15 cellular contexts compared by ENCODE assay signal in the genomic region with DNA sequence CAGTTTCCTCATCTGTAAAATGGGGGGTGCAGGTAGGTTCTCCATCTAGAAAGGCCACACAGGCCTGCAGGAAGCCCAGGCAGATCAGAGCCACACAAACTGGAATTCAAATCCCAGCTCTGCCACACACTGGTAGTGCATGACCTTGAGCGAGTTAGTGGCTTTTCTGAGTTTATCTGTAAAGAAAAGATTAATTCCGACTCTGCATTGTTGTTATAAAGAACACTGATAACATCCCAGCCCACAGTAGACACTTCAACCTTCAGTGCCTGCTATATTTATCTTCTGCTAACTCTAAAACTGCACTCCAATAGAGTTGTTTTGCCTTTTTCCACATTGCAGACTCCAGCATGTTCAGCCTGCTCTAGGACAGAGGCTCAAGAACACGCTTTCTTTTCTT.
"Had no signal": no experiment of that assay in that cellular context is flagged by ENCODE, and none has a peak within 500 bp of the region (broad histone marks: within the 10 kb centered on the region; RNA-seq: fewer than 3 reads in every experiment).

No MANE protein-coding gene starts in this region.

- H3K4me1 ChIP-seq: colonic mucosa had no signal

- H3K36me3 ChIP-seq: colonic mucosa, esophagus muscularis mucosa had no signal

- ATAC-seq: activated CD8-positive, alpha-beta memory T cell treated with anti-CD3 and anti-CD28 coated beads, Interleukin-2, amount 10 ng/mL, durations not matched to agents 7 days and 5 days had no signal

- H3K4me1 Mint-ChIP-seq: activated CD8-positive, alpha-beta memory T cell treated with anti-CD3 and anti-CD28 coated beads, Interleukin-2, amount 10 ng/mL, durations not matched to agents 7 days and 5 days; activated naive CD4-positive, alpha-beta T cell treated with anti-CD3 and anti-CD28 coated beads, Interleukin-2, amount 10 ng/mL, durations not matched to agents 7 days and 5 days; immature natural killer cell had no signal

- H3K27ac ChIP-seq: colonic mucosa, esophagus muscularis mucosa had no signal

- H3K27me3 Mint-ChIP-seq: activated CD4-positive, alpha-beta memory T cell treated with anti-CD3 and anti-CD28 coated beads for 36 hours had no signal

- H3K27ac Mint-ChIP-seq: activated CD4-positive, alpha-beta memory T cell treated with anti-CD3 and anti-CD28 coated beads for 36 hours; activated CD4-positive, alpha-beta T cell treated with anti-CD3 and anti-CD28 coated beads for 36 hours; activated CD8-positive, alpha-beta memory T cell treated with anti-CD3 and anti-CD28 coated beads, Interleukin-2, amount 10 ng/mL, durations not matched to agents 7 days and 5 days; activated naive CD4-positive, alpha-beta T cell treated with anti-CD3 and anti-CD28 coated beads, Interleukin-2, amount 10 ng/mL, durations not matched to agents 7 days and 5 days; activated T-cell treated with anti-CD3 and anti-CD28 coated beads, Interleukin-2, amount 50 U/mL, for 24 hours; immature natural killer cell had no signal

- H3K27me3 ChIP-seq: colonic mucosa, esophagus muscularis mucosa had no signal

- H3K4me3 ChIP-seq: colonic mucosa, esophagus muscularis mucosa, lung had no signal

- H3K36me3 Mint-ChIP-seq: activated CD4-positive, alpha-beta memory T cell treated with anti-CD3 and anti-CD28 coated beads for 36 hours; activated CD8-positive, alpha-beta memory T cell treated with anti-CD3 and anti-CD28 coated beads, Interleukin-2, amount 10 ng/mL, durations not matched to agents 7 days and 5 days; activated naive CD4-positive, alpha-beta T cell treated with anti-CD3 and anti-CD28 coated beads, Interleukin-2, amount 10 ng/mL, durations not matched to agents 7 days and 5 days; immature natural killer cell had no signal

- H3K4me3 Mint-ChIP-seq: activated CD4-positive, alpha-beta memory T cell treated with anti-CD3 and anti-CD28 coated beads for 36 hours; activated CD4-positive, alpha-beta T cell treated with anti-CD3 and anti-CD28 coated beads for 36 hours; activated CD8-positive, alpha-beta memory T cell treated with anti-CD3 and anti-CD28 coated beads, Interleukin-2, amount 10 ng/mL, durations not matched to agents 7 days and 5 days; activated naive CD4-positive, alpha-beta T cell treated with anti-CD3 and anti-CD28 coated beads, Interleukin-2, amount 10 ng/mL, durations not matched to agents 7 days and 5 days; activated T-cell treated with anti-CD3 and anti-CD28 coated beads, Interleukin-2, amount 50 U/mL, for 24 hours; immature natural killer cell; neural crest cell had no signal

- H3K9me3 ChIP-seq: colonic mucosa, esophagus muscularis mucosa had no signal

- H3K9me3 Mint-ChIP-seq: activated CD4-positive, alpha-beta memory T cell treated with anti-CD3 and anti-CD28 coated beads for 36 hours; activated naive CD4-positive, alpha-beta T cell treated with anti-CD3 and anti-CD28 coated beads, Interleukin-2, amount 10 ng/mL, durations not matched to agents 7 days and 5 days; activated T-cell treated with anti-CD3 and anti-CD28 coated beads, Interleukin-2, amount 50 U/mL, for 24 hours; immature natural killer cell; neural crest cell had no signal

- DNase-seq: activated CD4-positive, alpha-beta memory T cell treated with anti-CD3 and anti-CD28 coated beads for 36 hours; activated CD4-positive, alpha-beta T cell treated with anti-CD3 and anti-CD28 coated beads for 36 hours; activated CD8-positive, alpha-beta memory T cell treated with anti-CD3 and anti-CD28 coated beads, Interleukin-2, amount 10 ng/mL, durations not matched to agents 7 days and 5 days; activated naive CD4-positive, alpha-beta T cell treated with anti-CD3 and anti-CD28 coated beads, Interleukin-2, amount 10 ng/mL, durations not matched to agents 7 days and 5 days; activated T-cell treated with anti-CD3 and anti-CD28 coated beads, Interleukin-2, amount 50 U/mL, for 24 hours; caudate nucleus; colonic mucosa; immature natural killer cell; midbrain; stimulated activated CD4-positive, alpha-beta T cell treated with anti-CD3 and anti-CD28 coated beads, Interleukin-4, amount 100 ng/mL, for 24 hours; stimulated activated naive CD4-positive, alpha-beta T cell treated with Interleukin-2 at 50 U/mL for 16 hours; T-helper 2 cell had no signal
